In genomic region chr15:90006217-90007088, GRCh38 we compare ENCODE assay signal across 13 cellular contexts. TPM values are rescaled to one million over a fixed set of nuclear protein-coding genes. Genes with fewer than 3 reads are reported as not detected.
DNase-seq lines count a peak whose midpoint lies in the region; ATAC-seq and TF ChIP-seq lines count a peak whose summit lies in the region.
"Had no signal": no experiment of that assay in that cellular context is flagged by ENCODE, and none has a peak within 500 bp of the region (broad histone marks: within the 10 kb centered on the region; RNA-seq: fewer than 3 reads in every experiment).

No MANE protein-coding gene starts in this region.

- no peaks in the 10 kb centered on the region for H3K27me3 ChIP-seq in cardiac muscle cell
- no peaks in the 10 kb centered on the region for H3K27me3 ChIP-seq in transverse colon

- TF ChIP-seq CTCF in cardiac muscle cell (IDR thresholded peaks at IDR 0.05; ENCODE audit: low read depth, low read length): no peak
- no peak for TF ChIP-seq CTCF in transverse colon (IDR thresholded peaks at IDR 0.05)

- in situ Hi-C loops in transverse colon (cut with MboI; ENCODE audit: low pct_ligation_motif_present in 1 of 4, low pct_unique_long_range_greater_than_20kb in 1 of 4, low sequenced_read_pairs in 3 of 4): no loop called here

- H3K4me3 Mint-ChIP-seq in T-helper 1 cell treated with Interleukin-12 subunit alpha and Interleukin-12 subunit beta and Interleukin-4 antibody, amounts not matched to agents 30 μg/mL and 1 μg/mL, for 36 hours: no peak overlapping the region
- H3K4me3 Mint-ChIP-seq in immature natural killer cell: peak overlapping the region in 1 of 5 donors; percentile 8

- H3K4me1 ChIP-seq in cardiac muscle cell (ENCODE audit: low read depth) (peaks cover 13% of the 10 kb centered on the region), transverse colon (peaks cover 32 to 61% (median 34%) of the 10 kb centered on the region in 4 donors)

- ATAC-seq in left cardiac atrium: no peak
- no peak for ATAC-seq in HG03571 (IDR thresholded peaks at IDR 0.05; ENCODE audit: unreplicated experiment)

- no peaks in the 10 kb centered on the region for H3K36me3 ChIP-seq in cardiac muscle cell
- peaks cover 0 to 3% (median 0%) of the 10 kb centered on the region in 4 donors for H3K36me3 ChIP-seq in transverse colon

- peaks cover 2% of the 10 kb centered on the region for H3K9me3 Mint-ChIP-seq in T-helper 1 cell treated with Interleukin-12 subunit alpha and Interleukin-12 subunit beta and Interleukin-4 antibody, amounts not matched to agents 30 μg/mL and 1 μg/mL, for 36 hours
- no peaks in the 10 kb centered on the region for H3K9me3 Mint-ChIP-seq in immature natural killer cell

- no peak for TF ChIP-seq EP300 in transverse colon (IDR thresholded peaks at IDR 0.05; ENCODE audit: low read depth)

- intact Hi-C loops in left cardiac atrium (cut with DNase I): loop anchor here in 1 of 2 donors (10.0 kb wide), 1 partner anchor 68 kb away; no protein-coding TSS in a partner anchor
- intact Hi-C loops in transverse colon (cut with DNase I; ENCODE audit: low total_unique reads): no loop called here

- H3K27ac ChIP-seq in cardiac muscle cell (peak overlapping the region; percentile 19), transverse colon (peak overlapping the region; percentile 91 to 96 (median 94))
- H3K27ac ChIP-seq: C4-2B had no signal

- peak overlapping the region; percentile 24 for H3K27ac Mint-ChIP-seq in T-helper 1 cell treated with Interleukin-12 subunit alpha and Interleukin-12 subunit beta and Interleukin-4 antibody, amounts not matched to agents 30 μg/mL and 1 μg/mL, for 36 hours
- H3K27ac Mint-ChIP-seq in immature natural killer cell: peak overlapping the region; percentile 61 to 82 (median 68)

- DNase-seq in cardiac muscle cell (ENCODE audit: low read depth in 1 of 2, low spot score in 1 of 2): no peak
- DNase-seq in left cardiac atrium: no peak
- no peak for DNase-seq in immature natural killer cell
- no peak for DNase-seq in transverse colon
- DNase-seq in amniotic stem cell (lab: John Stamatoyannopoulos, UW): no peak
- DNase-seq in midbrain (lab: John Stamatoyannopoulos, UW): no peak
- DNase-seq: activated CD4-positive, alpha-beta T cell treated with anti-CD3 and anti-CD28 coated beads, Interleukin-2, amount 50 U/mL, for 4 hours; KG1; NCI-H226; stimulated activated CD4-positive, alpha-beta T cell treated with anti-CD3 and anti-CD28 coated beads, Interleukin-4, amount 100 ng/mL, for 1 hour had no signal

- TF ChIP-seq POLR2A in transverse colon (IDR thresholded peaks at IDR 0.05): no peak

- no peak overlapping the region for H3K4me3 ChIP-seq in cardiac muscle cell
- no peak overlapping the region for H3K4me3 ChIP-seq in transverse colon

- H3K9me3 ChIP-seq in cardiac muscle cell (ENCODE audit: low read depth) (no peaks in the 10 kb centered on the region), transverse colon (peaks cover 4% of the 10 kb centered on the region in 2 donors)

- H3K36me3 Mint-ChIP-seq in T-helper 1 cell treated with Interleukin-12 subunit alpha and Interleukin-12 subunit beta and Interleukin-4 antibody, amounts not matched to agents 30 μg/mL and 1 μg/mL, for 36 hours (ENCODE audit: low read depth): peaks cover 17% of the 10 kb centered on the region
- H3K36me3 Mint-ChIP-seq in immature natural killer cell: peaks cover 0 to 9% (median 2%) of the 10 kb centered on the region in 3 donors

- no peaks in the 10 kb centered on the region for H3K27me3 Mint-ChIP-seq in T-helper 1 cell treated with Interleukin-12 subunit alpha and Interleukin-12 subunit beta and Interleukin-4 antibody, amounts not matched to agents 30 μg/mL and 1 μg/mL, for 36 hours (ENCODE audit: low read depth)
- peaks cover 12 to 20% (median 16%) of the 10 kb centered on the region in 3 donors for H3K27me3 Mint-ChIP-seq in immature natural killer cell (ENCODE audit: low read depth in 3 of 3)

- WGBS in transverse colon (ENCODE audit: low coverage in 1 of 2), 2 donors: 70 to 100% methylated on average over 1 to 4 of the region's 4 CpGs

- H3K4me1 Mint-ChIP-seq in T-helper 1 cell treated with Interleukin-12 subunit alpha and Interleukin-12 subunit beta and Interleukin-4 antibody, amounts not matched to agents 30 μg/mL and 1 μg/mL, for 36 hours (ENCODE audit: low read depth): peaks cover 49% of the 10 kb centered on the region
- H3K4me1 Mint-ChIP-seq in immature natural killer cell: peaks cover 74 to 86% of the 10 kb centered on the region in 2 donors

RNA-seq across cellular contexts. Expression of gene ZNF710, which starts 5.3 kb away (rescaled TPM):
- 20.2 and 22.2 TPM in 2 replicates for total RNA-seq in cardiac muscle cell
- 7.8 and 12.0 TPM in 2 replicates for polyA plus RNA-seq in cardiac muscle cell
- 1 to 10 TPM; 6.7 to 7.0 TPM for total RNA-seq in left cardiac atrium
- 1 to 10 TPM; 1.7 to 3.4 (median 2.3) TPM for polyA plus RNA-seq in immature natural killer cell
- total RNA-seq in transverse colon: 10 to 100 TPM; 27.3 to 43.4 (median 35.6) TPM
